6 cellular contexts compared by ENCODE assay signal in the genomic region with DNA sequence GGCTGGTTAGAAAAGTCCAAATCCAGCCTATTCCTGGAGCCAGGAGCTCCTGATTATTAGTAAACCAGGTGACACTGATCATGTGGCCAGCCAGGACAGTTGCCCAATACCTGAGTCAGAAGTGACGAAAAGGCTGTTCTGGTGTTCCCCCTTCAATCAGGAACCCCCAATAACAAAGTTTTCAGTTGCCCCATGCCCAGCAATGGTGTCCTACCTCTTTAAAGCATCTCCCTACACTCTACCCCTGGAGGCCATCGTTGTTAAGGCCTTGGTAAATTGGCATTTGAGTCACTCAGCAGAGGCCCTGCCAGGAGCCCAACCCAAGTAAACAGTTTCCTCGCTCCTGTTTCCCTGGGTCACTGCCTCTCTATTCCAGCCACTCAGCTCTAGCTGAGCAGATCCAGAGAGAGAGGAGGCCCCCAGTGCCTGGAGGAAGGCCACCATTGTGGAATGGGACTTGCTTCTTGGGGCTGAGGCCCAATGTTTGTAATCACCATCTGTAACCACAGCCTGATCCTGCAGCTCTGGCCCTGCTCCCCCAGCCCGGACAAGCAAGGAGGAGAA. TPM values are rescaled to one million over a fixed set of nuclear protein-coding genes. Genes with fewer than 3 reads are reported as not detected.
DNase-seq lines count a peak whose midpoint lies in the region; FAIRE-seq and TF ChIP-seq lines count a peak whose summit lies in the region.

No MANE protein-coding gene starts in this region.

- H3K27ac ChIP-seq in A673 (ENCODE audit: low read depth, low read length, poor library complexity, severe bottlenecking), result peak overlapping the region; percentile 28
- peak overlapping the region; percentile 84 for H3K27ac ChIP-seq in vagina

- H3K27me3 ChIP-seq in A673 (replicated peaks; ENCODE audit: insufficient read depth, low read depth, low read length, poor library complexity) (no peaks in the 10 kb centered on the region), vagina (no peaks in the 10 kb centered on the region)

- peaks cover 49% of the 10 kb centered on the region for H3K36me3 ChIP-seq in A673 (ENCODE audit: insufficient read depth, low read length, poor library complexity, severe bottlenecking)
- peaks cover 0 to 70% of the 10 kb centered on the region in 2 donors for H3K36me3 ChIP-seq in vagina

- no peak for TF ChIP-seq POLR2A in vagina (IDR thresholded peaks at IDR 0.05)

- no TSS peak for BruUV-seq in A673 (replicated peaks; lab: Mats Ljungman, UMichigan)

- DNase-seq in A673 (ENCODE audit: low spot score) (no peak), RPMI7951 (ENCODE audit: low read depth) (peak; percentile 74), iris pigment epithelial cell (ENCODE audit: low read depth) (peak; percentile 62), vagina (ENCODE audit: extremely low spot score in 2 of 2) (no peak), iPS-NIHi11 (ENCODE audit: low spot score) (no peak), GM19239 (ENCODE audit: insufficient read length, low spot score) (no peak)

- CTCF ChIA-PET in A673 (lab: Charles Lee), result no interaction called here

- H3K9me3 ChIP-seq in A673 (ENCODE audit: low read depth, low read length, poor library complexity, severe bottlenecking) (no peaks in the 10 kb centered on the region), vagina (no peaks in the 10 kb centered on the region)

- H3K4me1 ChIP-seq in A673 (ENCODE audit: insufficient read depth, low read length, poor library complexity, severe bottlenecking) (no peaks in the 10 kb centered on the region), vagina (peaks cover 46% of the 10 kb centered on the region)

- intact Hi-C loops in A673 (cut with micrococcal nuclease; ENCODE audit: unreplicated experiment), result no loop called here
- intact Hi-C loops in vagina (cut with DNase I), result no loop called here

- FAIRE-seq in GM19239 (lab: Jason Lieb, UNC), result no peak

- POLR2A ChIA-PET in A673 (lab: Charles Lee; ENCODE audit: low non-redundant PET), result no interaction called here

- no peak for TF ChIP-seq CTCF in A673 (conservative IDR thresholded peaks at IDR 0.05; ENCODE audit: low read depth, low read length)
- TF ChIP-seq CTCF in vagina (IDR thresholded peaks at IDR 0.05), result no peak

- H3K4me3 ChIP-seq in A673 (ENCODE audit: low read depth, low read length, poor library complexity, severe bottlenecking), result no peak overlapping the region
- H3K4me3 ChIP-seq in vagina, result no peak overlapping the region

RNA-seq across cellular contexts. Expression of gene ARHGAP1, which starts 25.0 kb away (rescaled TPM):
- total RNA-seq in A673 (2021), result 89.3 and 92.8 TPM in 2 replicates
- 13.3 and 15.4 TPM in 2 replicates for total RNA-seq in RPMI7951 (2014; rRNA removed; shearing (Covaris generic))
- total RNA-seq in vagina, result 80.3 TPM

RNA-seq across cellular contexts. Expression of gene ZNF408, which starts 25.5 kb away (rescaled TPM):
- 33.9 and 40.1 TPM in 2 replicates for total RNA-seq in A673 (2021)
- 3.9 and 4.7 TPM in 2 replicates for total RNA-seq in RPMI7951 (2014; rRNA removed; shearing (Covaris generic))
- total RNA-seq in vagina, result 12.5 TPM

RNA-seq across cellular contexts. Expression of gene F2, which starts 43.6 kb away (rescaled TPM):
- not detected in 2 replicates for total RNA-seq in A673 (2021)
- total RNA-seq in RPMI7951 (2014; rRNA removed; shearing (Covaris generic)), result not detected in 2 replicates
- total RNA-seq in vagina, result not detected

RNA-seq across cellular contexts. Expression of gene ATG13, which starts 58.0 kb away (rescaled TPM):
- total RNA-seq in A673 (2021), result 155 and 158 TPM in 2 replicates
- total RNA-seq in RPMI7951 (2014; rRNA removed; shearing (Covaris generic)), result 32.5 and 43.3 TPM in 2 replicates
- total RNA-seq in vagina, result 39.0 TPM

RNA-seq across cellular contexts. Expression of gene HARBI1, which starts 58.3 kb away (rescaled TPM):
- total RNA-seq in A673 (2021) (10.1 and 11.6 TPM in 2 replicates), vagina (1.5 TPM)
- total RNA-seq in RPMI7951 (2014; rRNA removed; shearing (Covaris generic)), result 3.7 and 4.2 TPM in 2 replicates

Comparison
In these comparisons a context has a peak if more than half of its experiments do, and no peak if none do; other contexts are left out.
1. DNase-seq: peak in RPMI7951 (single experiment) and iris pigment epithelial cell (single experiment); none in A673 (single experiment), vagina (0 of 2), iPS-NIHi11 (single experiment) and GM19239 (single experiment).